ENCODE assay signal across 1 cellular context in genomic region chr1:221937155-221937953, GRCh38.
TF ChIP-seq lines count a peak whose summit lies in the region.

No MANE protein-coding gene starts in this region.

TF ChIP-seq in H1, 55 proteins besides CTCF, POLR2A, EP300 and RAD21 (continued from another document):
- TF ChIP-seq, protein P1, sequence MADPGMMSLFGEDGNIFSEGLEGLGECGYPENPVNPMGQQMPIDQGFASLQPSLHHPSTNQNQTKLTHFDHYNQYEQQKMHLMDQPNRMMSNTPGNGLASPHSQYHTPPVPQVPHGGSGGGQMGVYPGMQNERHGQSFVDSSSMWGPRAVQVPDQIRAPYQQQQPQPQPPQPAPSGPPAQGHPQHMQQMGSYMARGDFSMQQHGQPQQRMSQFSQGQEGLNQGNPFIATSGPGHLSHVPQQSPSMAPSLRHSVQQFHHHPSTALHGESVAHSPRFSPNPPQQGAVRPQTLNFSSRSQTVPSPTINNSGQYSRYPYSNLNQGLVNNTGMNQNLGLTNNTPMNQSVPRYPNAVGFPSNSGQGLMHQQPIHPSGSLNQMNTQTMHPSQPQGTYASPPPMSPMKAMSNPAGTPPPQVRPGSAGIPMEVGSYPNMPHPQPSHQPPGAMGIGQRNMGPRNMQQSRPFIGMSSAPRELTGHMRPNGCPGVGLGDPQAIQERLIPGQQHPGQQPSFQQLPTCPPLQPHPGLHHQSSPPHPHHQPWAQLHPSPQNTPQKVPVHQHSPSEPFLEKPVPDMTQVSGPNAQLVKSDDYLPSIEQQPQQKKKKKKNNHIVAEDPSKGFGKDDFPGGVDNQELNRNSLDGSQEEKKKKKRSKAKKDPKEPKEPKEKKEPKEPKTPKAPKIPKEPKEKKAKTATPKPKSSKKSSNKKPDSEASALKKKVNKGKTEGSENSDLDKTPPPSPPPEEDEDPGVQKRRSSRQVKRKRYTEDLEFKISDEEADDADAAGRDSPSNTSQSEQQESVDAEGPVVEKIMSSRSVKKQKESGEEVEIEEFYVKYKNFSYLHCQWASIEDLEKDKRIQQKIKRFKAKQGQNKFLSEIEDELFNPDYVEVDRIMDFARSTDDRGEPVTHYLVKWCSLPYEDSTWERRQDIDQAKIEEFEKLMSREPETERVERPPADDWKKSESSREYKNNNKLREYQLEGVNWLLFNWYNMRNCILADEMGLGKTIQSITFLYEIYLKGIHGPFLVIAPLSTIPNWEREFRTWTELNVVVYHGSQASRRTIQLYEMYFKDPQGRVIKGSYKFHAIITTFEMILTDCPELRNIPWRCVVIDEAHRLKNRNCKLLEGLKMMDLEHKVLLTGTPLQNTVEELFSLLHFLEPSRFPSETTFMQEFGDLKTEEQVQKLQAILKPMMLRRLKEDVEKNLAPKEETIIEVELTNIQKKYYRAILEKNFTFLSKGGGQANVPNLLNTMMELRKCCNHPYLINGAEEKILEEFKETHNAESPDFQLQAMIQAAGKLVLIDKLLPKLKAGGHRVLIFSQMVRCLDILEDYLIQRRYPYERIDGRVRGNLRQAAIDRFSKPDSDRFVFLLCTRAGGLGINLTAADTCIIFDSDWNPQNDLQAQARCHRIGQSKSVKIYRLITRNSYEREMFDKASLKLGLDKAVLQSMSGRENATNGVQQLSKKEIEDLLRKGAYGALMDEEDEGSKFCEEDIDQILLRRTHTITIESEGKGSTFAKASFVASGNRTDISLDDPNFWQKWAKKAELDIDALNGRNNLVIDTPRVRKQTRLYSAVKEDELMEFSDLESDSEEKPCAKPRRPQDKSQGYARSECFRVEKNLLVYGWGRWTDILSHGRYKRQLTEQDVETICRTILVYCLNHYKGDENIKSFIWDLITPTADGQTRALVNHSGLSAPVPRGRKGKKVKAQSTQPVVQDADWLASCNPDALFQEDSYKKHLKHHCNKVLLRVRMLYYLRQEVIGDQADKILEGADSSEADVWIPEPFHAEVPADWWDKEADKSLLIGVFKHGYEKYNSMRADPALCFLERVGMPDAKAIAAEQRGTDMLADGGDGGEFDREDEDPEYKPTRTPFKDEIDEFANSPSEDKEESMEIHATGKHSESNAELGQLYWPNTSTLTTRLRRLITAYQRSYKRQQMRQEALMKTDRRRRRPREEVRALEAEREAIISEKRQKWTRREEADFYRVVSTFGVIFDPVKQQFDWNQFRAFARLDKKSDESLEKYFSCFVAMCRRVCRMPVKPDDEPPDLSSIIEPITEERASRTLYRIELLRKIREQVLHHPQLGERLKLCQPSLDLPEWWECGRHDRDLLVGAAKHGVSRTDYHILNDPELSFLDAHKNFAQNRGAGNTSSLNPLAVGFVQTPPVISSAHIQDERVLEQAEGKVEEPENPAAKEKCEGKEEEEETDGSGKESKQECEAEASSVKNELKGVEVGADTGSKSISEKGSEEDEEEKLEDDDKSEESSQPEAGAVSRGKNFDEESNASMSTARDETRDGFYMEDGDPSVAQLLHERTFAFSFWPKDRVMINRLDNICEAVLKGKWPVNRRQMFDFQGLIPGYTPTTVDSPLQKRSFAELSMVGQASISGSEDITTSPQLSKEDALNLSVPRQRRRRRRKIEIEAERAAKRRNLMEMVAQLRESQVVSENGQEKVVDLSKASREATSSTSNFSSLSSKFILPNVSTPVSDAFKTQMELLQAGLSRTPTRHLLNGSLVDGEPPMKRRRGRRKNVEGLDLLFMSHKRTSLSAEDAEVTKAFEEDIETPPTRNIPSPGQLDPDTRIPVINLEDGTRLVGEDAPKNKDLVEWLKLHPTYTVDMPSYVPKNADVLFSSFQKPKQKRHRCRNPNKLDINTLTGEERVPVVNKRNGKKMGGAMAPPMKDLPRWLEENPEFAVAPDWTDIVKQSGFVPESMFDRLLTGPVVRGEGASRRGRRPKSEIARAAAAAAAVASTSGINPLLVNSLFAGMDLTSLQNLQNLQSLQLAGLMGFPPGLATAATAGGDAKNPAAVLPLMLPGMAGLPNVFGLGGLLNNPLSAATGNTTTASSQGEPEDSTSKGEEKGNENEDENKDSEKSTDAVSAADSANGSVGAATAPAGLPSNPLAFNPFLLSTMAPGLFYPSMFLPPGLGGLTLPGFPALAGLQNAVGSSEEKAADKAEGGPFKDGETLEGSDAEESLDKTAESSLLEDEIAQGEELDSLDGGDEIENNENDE (IDR thresholded peaks at IDR 0.05; ENCODE audit: insufficient replicate concordance, low read length) = no peak
- TF ChIP-seq KDM4A (IDR thresholded peaks at IDR 0.05; ENCODE audit: low read depth, low read length, severe bottlenecking) (no peak), SP1 (IDR thresholded peaks at IDR 0.05; ENCODE audit: low read depth, low read length) (no peak), SIN3A (conservative IDR thresholded peaks at IDR 0.05 in 1 of 2, IDR thresholded peaks at IDR 0.05 in 1 of 2; ENCODE audit: low read depth in 1 of 2, low read length in 2 of 2) (no peak), GTF2F1 (IDR thresholded peaks at IDR 0.05; ENCODE audit: borderline replicate concordance, low read depth, low read length) (no peak), EGR1 (IDR thresholded peaks at IDR 0.05; ENCODE audit: borderline replicate concordance, low read depth, low read length) (no peak), NANOG (IDR thresholded peaks at IDR 0.05; ENCODE audit: insufficient read depth, low read depth, low read length, poor library complexity, severe bottlenecking) (no peak), EZH2 (IDR thresholded peaks at IDR 0.05; ENCODE audit: low read depth, low read length, severe bottlenecking) (no peak), SUZ12 (IDR thresholded peaks at IDR 0.05; ENCODE audit: low read length) (no peak), ASH2L (IDR thresholded peaks at IDR 0.05; ENCODE audit: low read length) (no peak), HDAC6 (IDR thresholded peaks at IDR 0.05; ENCODE audit: low read depth, low read length) (no peak)
- TF ChIP-seq, protein P2, sequence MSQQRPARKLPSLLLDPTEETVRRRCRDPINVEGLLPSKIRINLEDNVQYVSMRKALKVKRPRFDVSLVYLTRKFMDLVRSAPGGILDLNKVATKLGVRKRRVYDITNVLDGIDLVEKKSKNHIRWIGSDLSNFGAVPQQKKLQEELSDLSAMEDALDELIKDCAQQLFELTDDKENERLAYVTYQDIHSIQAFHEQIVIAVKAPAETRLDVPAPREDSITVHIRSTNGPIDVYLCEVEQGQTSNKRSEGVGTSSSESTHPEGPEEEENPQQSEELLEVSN (IDR thresholded peaks at IDR 0.05) = no peak
